ENCODE assay signal across 1 cellular context in the genomic region with DNA sequence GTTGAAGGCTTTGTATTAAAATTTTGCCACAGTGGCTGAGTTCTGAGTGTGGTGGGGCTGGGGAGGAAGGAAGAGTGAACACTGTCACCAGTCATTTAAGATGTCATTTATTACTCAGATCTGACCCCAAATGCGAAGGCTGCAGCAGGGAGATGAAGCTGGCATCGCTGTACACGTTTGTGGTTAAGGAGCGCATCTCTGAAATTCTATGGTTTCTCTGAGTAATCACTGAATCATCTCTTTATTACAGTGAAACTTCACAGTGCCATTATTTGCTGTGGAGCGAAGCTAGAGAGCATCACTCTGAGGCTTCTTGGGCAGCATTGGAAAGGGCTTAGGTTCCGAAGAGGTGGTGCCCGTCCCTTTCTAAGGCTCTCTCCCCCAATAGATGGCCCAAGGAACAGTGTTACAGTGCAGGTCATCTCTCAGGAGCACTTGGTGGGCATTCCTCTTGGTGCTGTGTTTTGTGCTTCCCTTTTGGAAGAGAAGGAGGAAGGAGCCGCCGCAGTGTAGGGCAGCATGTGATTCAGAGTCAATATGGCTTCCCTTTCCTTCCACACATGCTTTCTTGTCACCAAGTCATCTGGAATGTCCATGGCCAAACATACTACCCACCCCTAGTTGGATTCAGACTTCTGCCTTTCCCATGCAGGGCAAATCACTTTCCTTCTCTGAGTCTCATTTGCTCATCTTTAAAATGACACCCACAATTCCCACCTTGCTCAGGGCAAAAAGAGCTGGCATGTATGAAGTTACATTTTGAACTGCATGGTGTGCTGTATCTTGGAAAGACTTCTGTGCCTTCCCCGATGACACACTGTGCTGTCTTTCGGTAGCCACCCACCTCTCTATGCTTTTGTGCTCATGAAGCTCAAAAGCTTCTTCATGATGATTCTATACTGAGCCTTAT.
TF ChIP-seq lines count a peak whose summit lies in the region.

No MANE protein-coding gene starts in this region.

TF ChIP-seq in GM12878, 131 proteins besides CTCF, POLR2A, EP300 and RAD21:
- TF ChIP-seq POU2F2 (IDR thresholded peaks at IDR 0.05; ENCODE audit: borderline replicate concordance, low read depth, low read length) (peak; percentile 64; the same call in 1 of the 3 replicates), CREB1 (IDR thresholded peaks at IDR 0.05; ENCODE audit: low read depth) (peak; percentile 67), CREM (IDR thresholded peaks at IDR 0.05; ENCODE audit: low read depth) (peak; percentile 88), NFXL1 (IDR thresholded peaks at IDR 0.05; ENCODE audit: borderline replicate concordance) (no peak), BHLHE40 (IDR thresholded peaks at IDR 0.05; ENCODE audit: borderline replicate concordance in 1 of 2, low read depth in 2 of 2, low read length in 1 of 2) (peak; percentile 15 to 33; a peak in 1 of 4 replicates), MEF2A (IDR thresholded peaks at IDR 0.05; ENCODE audit: insufficient read depth, low read depth, low read length) (peak; percentile 50; the same call in 1 of the 2 replicates), HDAC6 (IDR thresholded peaks at IDR 0.05; ENCODE audit: unreplicated experiment) (no peak), IKZF1 (conservative IDR thresholded peaks at IDR 0.05) (0 out of 2 replicates have a peak, but pooled peaks have one; percentile 18), TCF12 (IDR thresholded peaks at IDR 0.05; ENCODE audit: low read depth, low read length) (0 out of 2 replicates have a peak, but pooled peaks have one; percentile 30), NFIC (IDR thresholded peaks at IDR 0.05; ENCODE audit: low read depth, low read length) (peak; percentile 95), BCL11A (IDR thresholded peaks at IDR 0.05; ENCODE audit: low read depth, low read length) (peak; percentile 95), DPF2 (IDR thresholded peaks at IDR 0.05) (0 out of 2 replicates have a peak, but pooled peaks have one; percentile 41), ETV6 (conservative IDR thresholded peaks at IDR 0.05 in 1 of 2, IDR thresholded peaks at IDR 0.05 in 1 of 2; ENCODE audit: borderline replicate concordance in 1 of 2, low read depth in 1 of 2) (peak in 1 of 2 experiments; percentile 91; a peak in 2 of 4 replicates), PML (IDR thresholded peaks at IDR 0.05; ENCODE audit: low read length) (peak; percentile 69; the same call in 1 of the 2 replicates), SRF (IDR thresholded peaks at IDR 0.05; ENCODE audit: low read depth in 2 of 2, low read length in 2 of 2) (0 out of 4 replicates have a peak, but pooled peaks of 1 of the 2 experiments have one; percentile 75), PAX5 (IDR thresholded peaks at IDR 0.05; ENCODE audit: borderline replicate concordance, low read depth, low read length) (peak; percentile 99), CEBPB (IDR thresholded peaks at IDR 0.05; ENCODE audit: borderline replicate concordance in 1 of 2, low read depth in 2 of 2, low read length in 2 of 2) (peak in 1 of 2 experiments; percentile 89; a peak in 2 of 4 replicates), ZZZ3 (IDR thresholded peaks at IDR 0.05; ENCODE audit: control insufficient read depth, insufficient read length, low read depth) (no peak), TBL1XR1 (IDR thresholded peaks at IDR 0.05; ENCODE audit: low read depth, low read length) (0 out of 2 replicates have a peak, but pooled peaks have one; percentile 30), IRF4 (IDR thresholded peaks at IDR 0.05; ENCODE audit: low read depth, low read length) (peak; percentile 95), CBFB (IDR thresholded peaks at IDR 0.05; ENCODE audit: low read depth) (peak; percentile 94), ZBED1 (IDR thresholded peaks at IDR 0.05; ENCODE audit: borderline replicate concordance) (peak; percentile 95), EGR1 (IDR thresholded peaks at IDR 0.05; ENCODE audit: borderline replicate concordance in 1 of 2, low read depth in 2 of 2, low read length in 2 of 2) (peak in 1 of 2 experiments; percentile 21; a peak in 1 of 3 replicates), RUNX3 (IDR thresholded peaks at IDR 0.05; ENCODE audit: low read length) (peak; percentile 99), EED (IDR thresholded peaks at IDR 0.05; ENCODE audit: low read depth) (peak; percentile 97), JUNB (IDR thresholded peaks at IDR 0.05) (peak; percentile 99), FOXM1 (IDR thresholded peaks at IDR 0.05; ENCODE audit: low read depth, low read length) (peak; percentile 88), MTA3 (IDR thresholded peaks at IDR 0.05; ENCODE audit: borderline replicate concordance, low read length) (peak; percentile 93), SMC3 (IDR thresholded peaks at IDR 0.05; ENCODE audit: borderline replicate concordance, low read length) (no peak), IKZF2 (IDR thresholded peaks at IDR 0.05) (peak in 1 of 2 experiments; percentile 58; a peak in 2 of 4 replicates), NR2F1 (conservative IDR thresholded peaks at IDR 0.05) (peak; percentile 71), ZNF217 (IDR thresholded peaks at IDR 0.05) (peak; percentile 48; the same call in 1 of the 2 replicates), GABPA (IDR thresholded peaks at IDR 0.05; ENCODE audit: low read depth) (peak; percentile 70)
- TF ChIP-seq, protein P1, sequence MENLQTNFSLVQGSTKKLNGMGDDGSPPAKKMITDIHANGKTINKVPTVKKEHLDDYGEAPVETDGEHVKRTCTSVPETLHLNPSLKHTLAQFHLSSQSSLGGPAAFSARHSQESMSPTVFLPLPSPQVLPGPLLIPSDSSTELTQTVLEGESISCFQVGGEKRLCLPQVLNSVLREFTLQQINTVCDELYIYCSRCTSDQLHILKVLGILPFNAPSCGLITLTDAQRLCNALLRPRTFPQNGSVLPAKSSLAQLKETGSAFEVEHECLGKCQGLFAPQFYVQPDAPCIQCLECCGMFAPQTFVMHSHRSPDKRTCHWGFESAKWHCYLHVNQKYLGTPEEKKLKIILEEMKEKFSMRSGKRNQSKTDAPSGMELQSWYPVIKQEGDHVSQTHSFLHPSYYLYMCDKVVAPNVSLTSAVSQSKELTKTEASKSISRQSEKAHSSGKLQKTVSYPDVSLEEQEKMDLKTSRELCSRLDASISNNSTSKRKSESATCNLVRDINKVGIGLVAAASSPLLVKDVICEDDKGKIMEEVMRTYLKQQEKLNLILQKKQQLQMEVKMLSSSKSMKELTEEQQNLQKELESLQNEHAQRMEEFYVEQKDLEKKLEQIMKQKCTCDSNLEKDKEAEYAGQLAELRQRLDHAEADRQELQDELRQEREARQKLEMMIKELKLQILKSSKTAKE (IDR thresholded peaks at IDR 0.05; ENCODE audit: low read depth, poor library complexity, severe bottlenecking): no peak
- TF ChIP-seq, protein P2, sequence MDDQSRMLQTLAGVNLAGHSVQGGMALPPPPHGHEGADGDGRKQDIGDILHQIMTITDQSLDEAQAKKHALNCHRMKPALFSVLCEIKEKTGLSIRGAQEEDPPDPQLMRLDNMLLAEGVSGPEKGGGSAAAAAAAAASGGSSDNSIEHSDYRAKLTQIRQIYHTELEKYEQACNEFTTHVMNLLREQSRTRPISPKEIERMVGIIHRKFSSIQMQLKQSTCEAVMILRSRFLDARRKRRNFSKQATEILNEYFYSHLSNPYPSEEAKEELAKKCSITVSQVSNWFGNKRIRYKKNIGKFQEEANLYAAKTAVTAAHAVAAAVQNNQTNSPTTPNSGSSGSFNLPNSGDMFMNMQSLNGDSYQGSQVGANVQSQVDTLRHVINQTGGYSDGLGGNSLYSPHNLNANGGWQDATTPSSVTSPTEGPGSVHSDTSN (IDR thresholded peaks at IDR 0.05; ENCODE audit: insufficient replicate concordance, low read depth, low read length): no peak
- TF ChIP-seq, protein P3, sequence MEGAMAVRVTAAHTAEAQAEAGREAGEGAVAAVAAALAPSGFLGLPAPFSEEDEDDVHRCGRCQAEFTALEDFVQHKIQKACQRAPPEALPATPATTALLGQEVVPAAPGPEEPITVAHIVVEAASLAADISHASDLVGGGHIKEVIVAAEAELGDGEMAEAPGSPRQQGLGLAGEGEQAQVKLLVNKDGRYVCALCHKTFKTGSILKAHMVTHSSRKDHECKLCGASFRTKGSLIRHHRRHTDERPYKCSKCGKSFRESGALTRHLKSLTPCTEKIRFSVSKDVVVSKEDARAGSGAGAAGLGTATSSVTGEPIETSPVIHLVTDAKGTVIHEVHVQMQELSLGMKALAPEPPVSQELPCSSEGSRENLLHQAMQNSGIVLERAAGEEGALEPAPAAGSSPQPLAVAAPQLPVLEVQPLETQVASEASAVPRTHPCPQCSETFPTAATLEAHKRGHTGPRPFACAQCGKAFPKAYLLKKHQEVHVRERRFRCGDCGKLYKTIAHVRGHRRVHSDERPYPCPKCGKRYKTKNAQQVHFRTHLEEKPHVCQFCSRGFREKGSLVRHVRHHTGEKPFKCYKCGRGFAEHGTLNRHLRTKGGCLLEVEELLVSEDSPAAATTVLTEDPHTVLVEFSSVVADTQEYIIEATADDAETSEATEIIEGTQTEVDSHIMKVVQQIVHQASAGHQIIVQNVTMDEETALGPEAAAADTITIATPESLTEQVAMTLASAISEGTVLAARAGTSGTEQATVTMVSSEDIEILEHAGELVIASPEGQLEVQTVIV (IDR thresholded peaks at IDR 0.05; ENCODE audit: borderline replicate concordance, partially characterized antibody): no peak
- TF ChIP-seq, protein P4, sequence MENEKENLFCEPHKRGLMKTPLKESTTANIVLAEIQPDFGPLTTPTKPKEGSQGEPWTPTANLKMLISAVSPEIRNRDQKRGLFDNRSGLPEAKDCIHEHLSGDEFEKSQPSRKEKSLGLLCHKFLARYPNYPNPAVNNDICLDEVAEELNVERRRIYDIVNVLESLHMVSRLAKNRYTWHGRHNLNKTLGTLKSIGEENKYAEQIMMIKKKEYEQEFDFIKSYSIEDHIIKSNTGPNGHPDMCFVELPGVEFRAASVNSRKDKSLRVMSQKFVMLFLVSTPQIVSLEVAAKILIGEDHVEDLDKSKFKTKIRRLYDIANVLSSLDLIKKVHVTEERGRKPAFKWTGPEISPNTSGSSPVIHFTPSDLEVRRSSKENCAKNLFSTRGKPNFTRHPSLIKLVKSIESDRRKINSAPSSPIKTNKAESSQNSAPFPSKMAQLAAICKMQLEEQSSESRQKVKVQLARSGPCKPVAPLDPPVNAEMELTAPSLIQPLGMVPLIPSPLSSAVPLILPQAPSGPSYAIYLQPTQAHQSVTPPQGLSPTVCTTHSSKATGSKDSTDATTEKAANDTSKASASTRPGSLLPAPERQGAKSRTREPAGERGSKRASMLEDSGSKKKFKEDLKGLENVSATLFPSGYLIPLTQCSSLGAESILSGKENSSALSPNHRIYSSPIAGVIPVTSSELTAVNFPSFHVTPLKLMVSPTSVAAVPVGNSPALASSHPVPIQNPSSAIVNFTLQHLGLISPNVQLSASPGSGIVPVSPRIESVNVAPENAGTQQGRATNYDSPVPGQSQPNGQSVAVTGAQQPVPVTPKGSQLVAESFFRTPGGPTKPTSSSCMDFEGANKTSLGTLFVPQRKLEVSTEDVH (IDR thresholded peaks at IDR 0.05; ENCODE audit: low read depth, partially characterized antibody): no peak
- TF ChIP-seq, protein P5, sequence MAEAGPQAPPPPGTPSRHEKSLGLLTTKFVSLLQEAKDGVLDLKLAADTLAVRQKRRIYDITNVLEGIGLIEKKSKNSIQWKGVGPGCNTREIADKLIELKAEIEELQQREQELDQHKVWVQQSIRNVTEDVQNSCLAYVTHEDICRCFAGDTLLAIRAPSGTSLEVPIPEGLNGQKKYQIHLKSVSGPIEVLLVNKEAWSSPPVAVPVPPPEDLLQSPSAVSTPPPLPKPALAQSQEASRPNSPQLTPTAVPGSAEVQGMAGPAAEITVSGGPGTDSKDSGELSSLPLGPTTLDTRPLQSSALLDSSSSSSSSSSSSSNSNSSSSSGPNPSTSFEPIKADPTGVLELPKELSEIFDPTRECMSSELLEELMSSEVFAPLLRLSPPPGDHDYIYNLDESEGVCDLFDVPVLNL (IDR thresholded peaks at IDR 0.05; ENCODE audit: low read depth, low read length): no peak
- TF ChIP-seq, protein P6, sequence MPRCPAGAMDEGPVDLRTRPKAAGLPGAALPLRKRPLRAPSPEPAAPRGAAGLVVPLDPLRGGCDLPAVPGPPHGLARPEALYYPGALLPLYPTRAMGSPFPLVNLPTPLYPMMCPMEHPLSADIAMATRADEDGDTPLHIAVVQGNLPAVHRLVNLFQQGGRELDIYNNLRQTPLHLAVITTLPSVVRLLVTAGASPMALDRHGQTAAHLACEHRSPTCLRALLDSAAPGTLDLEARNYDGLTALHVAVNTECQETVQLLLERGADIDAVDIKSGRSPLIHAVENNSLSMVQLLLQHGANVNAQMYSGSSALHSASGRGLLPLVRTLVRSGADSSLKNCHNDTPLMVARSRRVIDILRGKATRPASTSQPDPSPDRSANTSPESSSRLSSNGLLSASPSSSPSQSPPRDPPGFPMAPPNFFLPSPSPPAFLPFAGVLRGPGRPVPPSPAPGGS (IDR thresholded peaks at IDR 0.05; ENCODE audit: borderline replicate concordance, insufficient read depth, low read depth, low read length, poor library complexity, severe bottlenecking): peak; percentile 92
- TF ChIP-seq, protein P7, sequence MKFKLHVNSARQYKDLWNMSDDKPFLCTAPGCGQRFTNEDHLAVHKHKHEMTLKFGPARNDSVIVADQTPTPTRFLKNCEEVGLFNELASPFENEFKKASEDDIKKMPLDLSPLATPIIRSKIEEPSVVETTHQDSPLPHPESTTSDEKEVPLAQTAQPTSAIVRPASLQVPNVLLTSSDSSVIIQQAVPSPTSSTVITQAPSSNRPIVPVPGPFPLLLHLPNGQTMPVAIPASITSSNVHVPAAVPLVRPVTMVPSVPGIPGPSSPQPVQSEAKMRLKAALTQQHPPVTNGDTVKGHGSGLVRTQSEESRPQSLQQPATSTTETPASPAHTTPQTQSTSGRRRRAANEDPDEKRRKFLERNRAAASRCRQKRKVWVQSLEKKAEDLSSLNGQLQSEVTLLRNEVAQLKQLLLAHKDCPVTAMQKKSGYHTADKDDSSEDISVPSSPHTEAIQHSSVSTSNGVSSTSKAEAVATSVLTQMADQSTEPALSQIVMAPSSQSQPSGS (IDR thresholded peaks at IDR 0.05; ENCODE audit: low read length): peak; percentile 93
- TF ChIP-seq, protein P8, sequence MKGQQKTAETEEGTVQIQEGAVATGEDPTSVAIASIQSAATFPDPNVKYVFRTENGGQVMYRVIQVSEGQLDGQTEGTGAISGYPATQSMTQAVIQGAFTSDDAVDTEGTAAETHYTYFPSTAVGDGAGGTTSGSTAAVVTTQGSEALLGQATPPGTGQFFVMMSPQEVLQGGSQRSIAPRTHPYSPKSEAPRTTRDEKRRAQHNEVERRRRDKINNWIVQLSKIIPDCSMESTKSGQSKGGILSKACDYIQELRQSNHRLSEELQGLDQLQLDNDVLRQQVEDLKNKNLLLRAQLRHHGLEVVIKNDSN (IDR thresholded peaks at IDR 0.05; ENCODE audit: borderline replicate concordance, extremely low read length, insufficient read depth, low read depth, low read length): no peak
